In genomic region chr18:59718108-59719057, GRCh38 we compare ENCODE assay signal across 13 cellular contexts. TPM values are rescaled to one million over a fixed set of nuclear protein-coding genes. Genes with fewer than 3 reads are reported as not detected.
DNase-seq lines count a peak whose midpoint lies in the region; ATAC-seq and TF ChIP-seq lines count a peak whose summit lies in the region.
"Had no signal": no experiment of that assay in that cellular context is flagged by ENCODE, and none has a peak within 500 bp of the region (broad histone marks: within the 10 kb centered on the region; RNA-seq: fewer than 3 reads in every experiment).

No MANE protein-coding gene starts in this region.

- DNase-seq in GM04504 (ENCODE audit: low read depth) (peak; percentile 94), SK-N-SH (peak; percentile 78), fibroblast of mammary gland (ENCODE audit: low read depth) (peak; percentile 97), GM19238 (ENCODE audit: insufficient read length, low spot score) (no peak)
- no peak for DNase-seq in natural killer cell treated with Interleukin-12 subunit alpha and Interleukin-12 subunit beta and Interleukin-15 and Interleukin-18, amount 100 ng/mL, for 72 hours (ENCODE audit: low spot score)
- DNase-seq: NCI-H1105 had no signal

- TF ChIP-seq EP300 in SK-N-SH (IDR thresholded peaks at IDR 0.05; ENCODE audit: borderline replicate concordance in 1 of 2, low read depth in 1 of 2, low read length in 1 of 2) = peak; percentile 7 to 97; a peak in 2 of 4 replicates

- no peaks in the 10 kb centered on the region for H3K9me3 ChIP-seq in SK-N-SH
- no peaks in the 10 kb centered on the region for H3K9me3 ChIP-seq in skeletal muscle satellite cell (replicated peaks; ENCODE audit: low read length)
- H3K9me3 ChIP-seq: HAP-1 had no signal

- no peak overlapping the region for H2AFZ ChIP-seq in SK-N-SH (ENCODE audit: low read depth)

- H3K9me3 Mint-ChIP-seq in natural killer cell treated with Interleukin-12 subunit alpha and Interleukin-12 subunit beta and Interleukin-15 and Interleukin-18, amount 100 ng/mL, for 72 hours = peaks cover 3% of the 10 kb centered on the region
- H3K9me3 Mint-ChIP-seq: type B pancreatic cell had no signal

- peak overlapping the region; percentile 41 for H3K4me2 ChIP-seq in SK-N-SH
- H3K4me2 ChIP-seq in skeletal muscle satellite cell (ENCODE audit: low read length) = peak overlapping the region; percentile 34

- H3K4me3 ChIP-seq in SK-N-SH (ENCODE audit: low read depth in 2 of 2, low read length in 1 of 2) = no peak overlapping the region
- H3K4me3 ChIP-seq in fibroblast of mammary gland (ENCODE audit: control insufficient read depth, low read depth, low read length) = no peak overlapping the region
- peak overlapping the region; percentile 14 for H3K4me3 ChIP-seq in skeletal muscle satellite cell (ENCODE audit: low read length)
- H3K4me3 ChIP-seq: cardiac muscle cell, HAP-1 had no signal

- H3K36me3 ChIP-seq in SK-N-SH (replicated peaks in 1 of 2; ENCODE audit: control insufficient read depth in 1 of 2, insufficient read depth in 2 of 2, low read length in 1 of 2) = no peaks in the 10 kb centered on the region
- H3K36me3 ChIP-seq in skeletal muscle satellite cell (ENCODE audit: insufficient read depth, low read length) = no peaks in the 10 kb centered on the region
- H3K36me3 ChIP-seq: cardiac muscle cell, HAP-1 had no signal

- CTCF ChIA-PET in SK-N-SH (lab: Yijun Ruan, JAX) = interaction anchor here (0.6 to 1.6 kb wide), 7 partner anchors 14 to 259 kb away, joined by 3 to 10 read pairs (median 4); no protein-coding TSS in a partner anchor

- 26% methylated on average over 7 of the region's 7 CpGs for WGBS in SK-N-SH (ENCODE audit: low lambda C conversion rate)

- H3K27ac Mint-ChIP-seq in natural killer cell treated with Interleukin-12 subunit alpha and Interleukin-12 subunit beta and Interleukin-15 and Interleukin-18, amount 100 ng/mL, for 72 hours = no peak overlapping the region
- H3K27ac Mint-ChIP-seq: type B pancreatic cell had no signal

- H3K79me2 ChIP-seq in SK-N-SH (ENCODE audit: insufficient read depth) = no peaks in the 10 kb centered on the region

- peaks cover 55% of the 10 kb centered on the region for H3F3A ChIP-seq in SK-N-SH (replicated peaks; ENCODE audit: insufficient read depth)

- no peaks in the 10 kb centered on the region for H4K20me1 ChIP-seq in SK-N-SH (ENCODE audit: insufficient read depth)

- ATAC-seq in HG03175 (IDR thresholded peaks at IDR 0.05; ENCODE audit: unreplicated experiment) = no peak
- ATAC-seq in HG03342 (IDR thresholded peaks at IDR 0.05; ENCODE audit: unreplicated experiment) = no peak
- ATAC-seq in natural killer cell treated with Interleukin-12 subunit alpha and Interleukin-12 subunit beta and Interleukin-15 and Interleukin-18, amount 100 ng/mL, for 72 hours = no peak

- TF ChIP-seq RAD21 in SK-N-SH (IDR thresholded peaks at IDR 0.05; ENCODE audit: low read length) = no peak; the same call in 1 of the 2 replicates

- peaks cover 23 to 44% of the 10 kb centered on the region in 2 experiments for H3K4me1 ChIP-seq in SK-N-SH (ENCODE audit: control insufficient read depth in 1 of 2, insufficient read depth in 2 of 2, low read depth in 1 of 2, low read length in 1 of 2)
- peaks cover 56% of the 10 kb centered on the region for H3K4me1 ChIP-seq in skeletal muscle satellite cell (ENCODE audit: control insufficient read depth, insufficient read depth, low read length)
- H3K4me1 ChIP-seq: HAP-1 had no signal

- TF ChIP-seq CTCF in SK-N-SH (IDR thresholded peaks at IDR 0.05) (peak; percentile 7; the same call in 1 of the 2 replicates), fibroblast of mammary gland (conservative IDR thresholded peaks at IDR 0.05; ENCODE audit: control insufficient read depth, insufficient read depth, low read depth, low read length) (no peak)

- H3K9ac ChIP-seq in SK-N-SH = peak overlapping the region; percentile 61
- peak overlapping the region; percentile 79 for H3K9ac ChIP-seq in skeletal muscle satellite cell (ENCODE audit: low read depth, low read length)

- POLR2A ChIA-PET in SK-N-SH (lab: Yijun Ruan, JAX) = interaction anchor here (1.0 kb wide), 1 partner anchor 11 kb away, joined by 3 read pairs; no protein-coding TSS in a partner anchor

- peak overlapping the region; percentile 90 to 94 for H3K27ac ChIP-seq in SK-N-SH (ENCODE audit: low read depth in 2 of 2, low read length in 1 of 2)
- H3K27ac ChIP-seq: cardiac muscle cell had no signal

- no peaks in the 10 kb centered on the region for H3K27me3 Mint-ChIP-seq in natural killer cell treated with Interleukin-12 subunit alpha and Interleukin-12 subunit beta and Interleukin-15 and Interleukin-18, amount 100 ng/mL, for 72 hours

- H3K4me3 Mint-ChIP-seq in natural killer cell treated with Interleukin-12 subunit alpha and Interleukin-12 subunit beta and Interleukin-15 and Interleukin-18, amount 100 ng/mL, for 72 hours = no peak overlapping the region
- H3K4me3 Mint-ChIP-seq: type B pancreatic cell had no signal

- no peaks in the 10 kb centered on the region for H3K9me2 ChIP-seq in SK-N-SH

- no peaks in the 10 kb centered on the region for H3K36me3 Mint-ChIP-seq in natural killer cell treated with Interleukin-12 subunit alpha and Interleukin-12 subunit beta and Interleukin-15 and Interleukin-18, amount 100 ng/mL, for 72 hours
- H3K36me3 Mint-ChIP-seq: type B pancreatic cell had no signal

- H3K27me3 ChIP-seq in SK-N-SH (ENCODE audit: insufficient read depth) (no peaks in the 10 kb centered on the region), skeletal muscle satellite cell (ENCODE audit: control insufficient read depth, insufficient read depth, low read length) (no peaks in the 10 kb centered on the region)

- no peaks in the 10 kb centered on the region for H3K4me1 Mint-ChIP-seq in natural killer cell treated with Interleukin-12 subunit alpha and Interleukin-12 subunit beta and Interleukin-15 and Interleukin-18, amount 100 ng/mL, for 72 hours (ENCODE audit: low read depth in 2 of 2)

TF ChIP-seq in SK-N-SH, 30 proteins besides CTCF, POLR2A, EP300 and RAD21 (continues in another document):
- TF ChIP-seq, protein P1, sequence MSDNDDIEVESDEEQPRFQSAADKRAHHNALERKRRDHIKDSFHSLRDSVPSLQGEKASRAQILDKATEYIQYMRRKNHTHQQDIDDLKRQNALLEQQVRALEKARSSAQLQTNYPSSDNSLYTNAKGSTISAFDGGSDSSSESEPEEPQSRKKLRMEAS (IDR thresholded peaks at IDR 0.05; ENCODE audit: low read depth) = peak; percentile 70; the same call in 1 of the 2 replicates
- TF ChIP-seq NFIC (IDR thresholded peaks at IDR 0.05; ENCODE audit: borderline replicate concordance) = peak; percentile 81
- peak; percentile 85; the same call in 1 of the 2 replicates for TF ChIP-seq MEF2A (IDR thresholded peaks at IDR 0.05; ENCODE audit: borderline replicate concordance, low read depth)
- peak; percentile 83; the same call in 1 of the 2 replicates for TF ChIP-seq POLR2AphosphoS5 (IDR thresholded peaks at IDR 0.05; ENCODE audit: low read depth, low read length)
- peak; percentile 68 for TF ChIP-seq GATA2 (CRISPR knock-in tag; IDR thresholded peaks at IDR 0.05)
- TF ChIP-seq SIN3A (IDR thresholded peaks at IDR 0.05; ENCODE audit: borderline replicate concordance, low read depth, low read length) = peak; percentile 60; the same call in 1 of the 2 replicates
- peak; percentile 99 for TF ChIP-seq TCF12 (IDR thresholded peaks at IDR 0.05)
- TF ChIP-seq RCOR1 (IDR thresholded peaks at IDR 0.05; ENCODE audit: low read length) = 0 out of 2 replicates have a peak, but pooled peaks have one; percentile 5
- TF ChIP-seq SMC3 (IDR thresholded peaks at IDR 0.05; ENCODE audit: low read depth, low read length) = peak; percentile 13; the same call in 1 of the 2 replicates
- TF ChIP-seq, protein P2, sequence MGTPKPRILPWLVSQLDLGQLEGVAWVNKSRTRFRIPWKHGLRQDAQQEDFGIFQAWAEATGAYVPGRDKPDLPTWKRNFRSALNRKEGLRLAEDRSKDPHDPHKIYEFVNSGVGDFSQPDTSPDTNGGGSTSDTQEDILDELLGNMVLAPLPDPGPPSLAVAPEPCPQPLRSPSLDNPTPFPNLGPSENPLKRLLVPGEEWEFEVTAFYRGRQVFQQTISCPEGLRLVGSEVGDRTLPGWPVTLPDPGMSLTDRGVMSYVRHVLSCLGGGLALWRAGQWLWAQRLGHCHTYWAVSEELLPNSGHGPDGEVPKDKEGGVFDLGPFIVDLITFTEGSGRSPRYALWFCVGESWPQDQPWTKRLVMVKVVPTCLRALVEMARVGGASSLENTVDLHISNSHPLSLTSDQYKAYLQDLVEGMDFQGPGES (IDR thresholded peaks at IDR 0.05; ENCODE audit: low read depth, low read length) = 0 out of 2 replicates have a peak, but pooled peaks have one; percentile 19
- peak; percentile 95 for TF ChIP-seq RXRA (IDR thresholded peaks at IDR 0.05; ENCODE audit: borderline replicate concordance, low read depth)
- TF ChIP-seq TAF1 (IDR thresholded peaks at IDR 0.05; ENCODE audit: borderline replicate concordance, low read depth, low read length) = no peak
- TF ChIP-seq, protein P3, sequence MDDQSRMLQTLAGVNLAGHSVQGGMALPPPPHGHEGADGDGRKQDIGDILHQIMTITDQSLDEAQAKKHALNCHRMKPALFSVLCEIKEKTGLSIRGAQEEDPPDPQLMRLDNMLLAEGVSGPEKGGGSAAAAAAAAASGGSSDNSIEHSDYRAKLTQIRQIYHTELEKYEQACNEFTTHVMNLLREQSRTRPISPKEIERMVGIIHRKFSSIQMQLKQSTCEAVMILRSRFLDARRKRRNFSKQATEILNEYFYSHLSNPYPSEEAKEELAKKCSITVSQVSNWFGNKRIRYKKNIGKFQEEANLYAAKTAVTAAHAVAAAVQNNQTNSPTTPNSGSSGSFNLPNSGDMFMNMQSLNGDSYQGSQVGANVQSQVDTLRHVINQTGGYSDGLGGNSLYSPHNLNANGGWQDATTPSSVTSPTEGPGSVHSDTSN (IDR thresholded peaks at IDR 0.05) = peak; percentile 93
- TF ChIP-seq MXI1 (IDR thresholded peaks at IDR 0.05; ENCODE audit: low read depth, low read length) = no peak
- peak; percentile 94 for TF ChIP-seq TEAD4 (IDR thresholded peaks at IDR 0.05; ENCODE audit: borderline replicate concordance, insufficient read depth)

RNA-seq across cellular contexts. Expression of gene CCBE1, which starts 21.2 kb away (rescaled TPM):
- polyA plus RNA-seq in SK-N-SH (2012; rRNA removed) = 5.0 and 7.3 TPM in 2 replicates
- 3.4 and 7.4 TPM in 2 replicates for polyA plus RNA-seq in SK-N-SH (2012; cell fraction: cytosol; rRNA removed)
- polyA plus RNA-seq in SK-N-SH (2012; cell fraction: nucleus; rRNA removed) = 6.0 and 6.7 TPM in 2 replicates
- total RNA-seq in skeletal muscle satellite cell (2012; rRNA removed) = 56.1 and 56.5 TPM in 2 replicates
- total RNA-seq in natural killer cell treated with Interleukin-12 subunit alpha and Interleukin-12 subunit beta and Interleukin-15 and Interleukin-18, amount 100 ng/mL, for 72 hours = not detected
- total RNA-seq: G401 had no signal

Comparison
In these comparisons a context has a peak if more than half of its experiments do, and no peak if none do; other contexts are left out.
1. DNase-seq: peak in GM04504 (single experiment), SK-N-SH (single experiment) and fibroblast of mammary gland (single experiment); none in GM19238 (single experiment) and natural killer cell treated with Interleukin-12 subunit alpha and Interleukin-12 subunit beta and Interleukin-15 and Interleukin-18, amount 100 ng/mL, for 72 hours (single experiment).